8 cellular contexts compared by ENCODE assay signal in genomic region chr13:72781461-72782439, GRCh38. TPM values are rescaled to one million over a fixed set of nuclear protein-coding genes. Genes with fewer than 3 reads are reported as not detected.
DNase-seq lines count a peak whose midpoint lies in the region; ATAC-seq and TF ChIP-seq lines count a peak whose summit lies in the region.

DIS3 (minus strand) TSS chr13:72781900; CDS start chr13:72781832, 68 bp downstream.
PIBF1 (plus strand) TSS chr13:72782133; CDS start chr13:72783470, 1,337 bp downstream.

- DNase-seq in AG09319 (ENCODE audit: extremely low read depth, low read depth) = peak; percentile 91
- DNase-seq in NCI-H345 (lab: John Stamatoyannopoulos, UW) = peak; percentile 99
- DNase-seq in activated B cell treated with CpG ODN at 0.5 μM for 24 hours = peak; percentile 87
- peak; percentile 64 to 98 (median 94) for DNase-seq in caudate nucleus (lab: John Stamatoyannopoulos, UW)
- DNase-seq in inferior parietal cortex (ENCODE audit: extremely low spot score) = peak; percentile 97
- DNase-seq in spleen = peak; percentile 99

- peaks cover 57% of the 10 kb centered on the region for H3K36me3 Mint-ChIP-seq in activated B cell treated with CpG ODN at 0.5 μM for 24 hours (ENCODE audit: low read depth)

- no peaks in the 10 kb centered on the region for H3K27me3 ChIP-seq in spleen (replicated peaks in 1 of 7)

- H3K36me3 ChIP-seq in spleen = peaks cover 0 to 56% (median 17%) of the 10 kb centered on the region in 6 donors

- peak within 1 kb of the TSS; percentile 98 for H3K27ac Mint-ChIP-seq in activated B cell treated with CpG ODN at 0.5 μM for 24 hours

- peak within 1 kb of the TSS; percentile 99 for H3K4me3 Mint-ChIP-seq in activated B cell treated with CpG ODN at 0.5 μM for 24 hours

- H3K27ac ChIP-seq in caudate nucleus (ENCODE audit: low read depth, low read length) (peak within 1 kb of the TSS; percentile 50), spleen (peak within 1 kb of the TSS; percentile 80 to 94 (median 88))

- no peaks in the 10 kb centered on the region for H3K9me3 Mint-ChIP-seq in activated B cell treated with CpG ODN at 0.5 μM for 24 hours

- H3K4me1 ChIP-seq in spleen = peaks cover 23 to 92% (median 65%) of the 10 kb centered on the region in 6 donors

- TF ChIP-seq CTCF in AG09319 (IDR thresholded peaks at IDR 0.05; ENCODE audit: low read depth, low read length) (peak; percentile 1; the same call in 1 of the 2 replicates), activated B cell treated with CpG ODN at 0.5 μM for 24 hours (IDR thresholded peaks at IDR 0.05) (no peak), spleen (IDR thresholded peaks at IDR 0.05 in 8 of 11, conservative IDR thresholded peaks at IDR 0.05 in 3 of 11) (peak in 3 of 11 experiments; percentile 18 to 48 (median 32))

- in situ Hi-C loops in GM18951 (cut with MboI; ENCODE audit: low sequenced_read_pairs, unreplicated experiment) = no loop called here

- intact Hi-C loops in activated B cell treated with CpG ODN at 0.5 μM for 24 hours (cut with micrococcal nuclease) = loop anchor here (1.0 to 5.0 kb wide), 4 partner anchors 54 to 1506 kb away; partner anchors contain the start of genes BORA and MZT1
- intact Hi-C loops in spleen (cut with DNase I; ENCODE audit: low total_unique reads) = no loop called here

- 0 to 1% (median 1%) methylated on average over 51 to 81 of the region's 81 CpGs for WGBS in spleen, 5 donors

- H3K9me3 ChIP-seq in spleen = no peaks in the 10 kb centered on the region

- peaks cover 50% of the 10 kb centered on the region for H3K4me1 Mint-ChIP-seq in activated B cell treated with CpG ODN at 0.5 μM for 24 hours

- peak within 1 kb of the TSS; percentile 82 to 100 (median 95) for H3K4me3 ChIP-seq in spleen

- CTCF ChIA-PET in activated B cell treated with CpG ODN at 0.5 μM for 24 hours (lab: Charles Lee) = no interaction called here

- POLR2A ChIA-PET in activated B cell treated with CpG ODN at 0.5 μM for 24 hours (lab: Charles Lee) = interaction anchor here (1.6 kb wide), 1 partner anchor 54 kb away, joined by 4 read pairs; the partner anchor contains the start of genes BORA and MZT1

- TF ChIP-seq POLR2A in GM18951 (IDR thresholded peaks at IDR 0.05; ENCODE audit: extremely low read depth, insufficient read depth, insufficient read length) (peak; percentile 80), spleen (IDR thresholded peaks at IDR 0.05) (peak in 2 of 3 donors; percentile 15 to 51)

- H3K27me3 Mint-ChIP-seq in activated B cell treated with CpG ODN at 0.5 μM for 24 hours = no peaks in the 10 kb centered on the region

- ATAC-seq in HG03196 (IDR thresholded peaks at IDR 0.05; ENCODE audit: unreplicated experiment) (peak; percentile 99), activated B cell treated with CpG ODN at 0.5 μM for 24 hours (ENCODE audit: low read depth) (peak; percentile 98)

RNA-seq across cellular contexts. Expression of gene DIS3, which starts in this region (rescaled TPM):
- total RNA-seq in activated B cell treated with CpG ODN at 0.5 μM for 24 hours (43.2 and 45.2 TPM in 2 replicates), spleen (10 to 100 TPM; 28.0 to 33.6 (median 28.5) TPM)
- 10 to 100 TPM in 1 of 3 donors, 1 to 10 TPM in 2; 9.1 to 10.3 (median 9.4) TPM for polyA plus RNA-seq in spleen

RNA-seq across cellular contexts. Expression of gene PIBF1, which starts in this region (rescaled TPM):
- total RNA-seq in activated B cell treated with CpG ODN at 0.5 μM for 24 hours (25.8 and 32.7 TPM in 2 replicates), spleen (10 to 100 TPM; 22.0 to 35.6 (median 32.2) TPM)
- polyA plus RNA-seq in spleen = 10 to 100 TPM; 11.0 to 13.7 (median 13.2) TPM

Comparison
In these comparisons a context has a peak if more than half of its experiments do, and no peak if none do; other contexts are left out.
1. Peak in every context shown above with its lines: DNase-seq, ATAC-seq, H3K4me3 ChIP-seq and H3K27ac ChIP-seq.